ENCODE assay signal across 21 cellular contexts in the genomic region with DNA sequence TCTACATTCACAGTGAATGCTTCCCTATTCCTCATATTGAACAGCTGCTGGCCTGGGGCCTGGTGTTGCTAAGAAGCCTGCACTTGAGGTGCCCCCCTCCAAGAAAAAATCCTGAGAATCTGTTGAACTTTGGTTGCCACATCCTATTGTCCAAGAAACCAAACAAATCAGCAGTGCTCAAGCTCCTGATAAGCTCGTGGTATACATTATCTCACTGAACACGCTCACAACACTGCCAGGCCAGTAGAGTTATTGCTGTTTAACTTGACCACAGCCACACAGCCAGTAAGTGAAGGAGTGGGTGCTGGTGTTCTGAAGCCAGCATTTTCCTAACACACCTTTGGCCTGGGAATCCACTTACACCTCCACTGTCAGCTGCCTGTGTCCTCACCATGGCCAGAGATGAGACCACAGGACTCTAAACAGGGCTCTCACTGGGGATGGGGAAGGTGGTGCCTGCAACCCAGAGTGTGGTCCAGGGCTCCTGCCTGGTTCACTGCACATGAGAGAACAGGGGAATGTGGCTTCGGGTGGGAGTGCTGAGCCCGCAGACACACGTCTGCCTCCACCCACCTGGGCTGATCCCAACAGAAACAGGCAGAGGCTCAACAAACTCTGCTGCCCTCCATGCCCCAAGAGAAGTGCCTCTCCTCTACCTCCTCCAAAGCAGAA. TPM values are rescaled to one million over a fixed set of nuclear protein-coding genes. Genes with fewer than 3 reads are reported as not detected.
A peak's percentile ranks its signal among the peaks of the same experiment; 100 is the strongest.
DNase-seq lines count a peak whose midpoint lies in the region; ATAC-seq, FAIRE-seq and TF ChIP-seq lines count a peak whose summit lies in the region.
"Had no signal": no experiment of that assay in that cellular context is flagged by ENCODE, and none has a peak within 500 bp of the region (broad histone marks: within the 10 kb centered on the region; RNA-seq: fewer than 3 reads in every experiment).

No MANE protein-coding gene starts in this region.

- FAIRE-seq in HepG2 (lab: Jason Lieb, UNC): no peak

- H3K27ac ChIP-seq in HepG2 (ENCODE audit: extremely low read length, insufficient read depth, low read length) (no peak overlapping the region), right lobe of liver (no peak overlapping the region), MM.1S (ENCODE audit: low read length) (no peak overlapping the region)
- H3K27ac ChIP-seq: body of pancreas, colonic mucosa had no signal

- H3K4me2 ChIP-seq in HepG2 (ENCODE audit: low read depth, low read length) (0 out of 2 replicates have a peak overlapping the region, but pooled peaks have one; percentile 10), MM.1S (ENCODE audit: low read depth, low read length) (no peak overlapping the region)

- H3K27me3 ChIP-seq in HepG2 (ENCODE audit: control insufficient read depth in 1 of 2, insufficient read depth in 2 of 2, low read length in 2 of 2): no peaks in the 10 kb centered on the region
- no peaks in the 10 kb centered on the region for H3K27me3 ChIP-seq in right lobe of liver
- no peaks in the 10 kb centered on the region for H3K27me3 ChIP-seq in MM.1S (replicated peaks; ENCODE audit: insufficient read depth, low read length)
- H3K27me3 ChIP-seq: body of pancreas, colonic mucosa had no signal

- H3K4me3 ChIP-seq in HepG2 (replicated peaks in 1 of 3; ENCODE audit: insufficient read depth in 1 of 3, low read depth in 2 of 3, low read length in 3 of 3) (no peak overlapping the region), right lobe of liver (no peak overlapping the region), fibroblast of villous mesenchyme (ENCODE audit: low read depth, low read length) (no peak overlapping the region), MM.1S (ENCODE audit: low read length) (no peak overlapping the region)
- H3K4me3 ChIP-seq: body of pancreas, colonic mucosa, HAP-1 had no signal

- CTCF ChIA-PET in HepG2 (lab: Yijun Ruan, JAX; ENCODE audit: low intra/inter-chr PET ratio, low total read pairs): no interaction called here

- no TSS peak for BruUV-seq in HepG2 (replicated peaks; lab: Mats Ljungman, UMichigan)

- H3K4me1 ChIP-seq in HepG2 (ENCODE audit: insufficient read depth, low read length) (peaks cover 98% of the 10 kb centered on the region), right lobe of liver (peaks cover 0 to 45% (median 10%) of the 10 kb centered on the region in 4 donors), MM.1S (ENCODE audit: low read length) (no peaks in the 10 kb centered on the region)
- H3K4me1 ChIP-seq: colonic mucosa, HAP-1 had no signal

- POLR2A ChIA-PET in HepG2 (lab: Yijun Ruan, JAX): interaction anchor here (1.2 to 1.3 kb wide), 2 partner anchors 21 to 57 kb away, joined by 3 to 5 read pairs; no protein-coding TSS in a partner anchor

- no peak overlapping the region for H2AFZ ChIP-seq in HepG2 (ENCODE audit: low read length)
- H2AFZ ChIP-seq in MM.1S (ENCODE audit: low read length): no peak overlapping the region

- ATAC-seq in HepG2 (no peak), right lobe of liver (no peak), GM21360 (IDR thresholded peaks at IDR 0.05; ENCODE audit: unreplicated experiment) (no peak), HG03521 (IDR thresholded peaks at IDR 0.05; ENCODE audit: unreplicated experiment) (no peak)
- ATAC-seq: natural killer cell; stimulated activated naive CD8-positive, alpha-beta T cell treated with anti-CD3 and anti-CD28 coated beads, Interleukin-15, Interleukin-2, amounts not matched to agents 100 U/mL and 50 U/mL, for 24 hours had no signal

- intact Hi-C loops in HepG2 (cut with micrococcal nuclease; ENCODE audit: unreplicated experiment): no loop called here
- intact Hi-C loops in right lobe of liver (cut with DNase I): no loop called here

- H3F3A ChIP-seq in MM.1S (ENCODE audit: insufficient read depth, low read length): no peaks in the 10 kb centered on the region

- 61% methylated on average over 3 of the region's 5 CpGs for WGBS in HepG2 (ENCODE audit: low lambda C conversion rate)
- WGBS in right lobe of liver (ENCODE audit: insufficient coverage, low coverage, low lambda C conversion rate, missing lambda C conversion rate): 33% methylated on average over 2 of the region's 5 CpGs

- TF ChIP-seq CTCF in HepG2 (CRISPR knock-in tag; IDR thresholded peaks at IDR 0.05) (no peak), right lobe of liver (IDR thresholded peaks at IDR 0.05) (no peak), fibroblast of villous mesenchyme (IDR thresholded peaks at IDR 0.05; ENCODE audit: insufficient read depth, low read depth, low read length) (no peak), MM.1S (IDR thresholded peaks at IDR 0.05; ENCODE audit: low read length) (no peak)

- no peaks in the 10 kb centered on the region for H3K9me3 ChIP-seq in HepG2 (ENCODE audit: low read length)
- no peaks in the 10 kb centered on the region for H3K9me3 ChIP-seq in right lobe of liver
- H3K9me3 ChIP-seq in MM.1S (replicated peaks; ENCODE audit: insufficient read depth, low read length): no peaks in the 10 kb centered on the region
- H3K9me3 ChIP-seq: body of pancreas, colonic mucosa, HAP-1 had no signal

- in situ Hi-C loops in HepG2 (cut with HindIII; ENCODE audit: extremely low pct_ligation_motif_present, low pct_unique_long_range_greater_than_20kb): no loop called here

- TF ChIP-seq POLR2A in HepG2 (IDR thresholded peaks at IDR 0.05; ENCODE audit: insufficient read depth in 1 of 2, low read depth in 2 of 2, low read length in 2 of 2): no peak
- TF ChIP-seq POLR2A in right lobe of liver (IDR thresholded peaks at IDR 0.05): no peak

- peaks cover 40% of the 10 kb centered on the region for H3K79me2 ChIP-seq in HepG2 (ENCODE audit: insufficient read depth, low read length)
- H3K79me2 ChIP-seq in MM.1S (ENCODE audit: low read length): no peaks in the 10 kb centered on the region

- H3K36me3 ChIP-seq in HepG2 (replicated peaks in 1 of 2; ENCODE audit: control insufficient read depth in 1 of 2, insufficient read depth in 2 of 2, low read length in 2 of 2) (peaks cover 0 to 5% of the 10 kb centered on the region in 2 experiments; a peak in 1 of 5 replicates), right lobe of liver (no peaks in the 10 kb centered on the region), MM.1S (replicated peaks; ENCODE audit: insufficient read depth, low read length) (no peaks in the 10 kb centered on the region)
- H3K36me3 ChIP-seq: colonic mucosa, HAP-1 had no signal

- no peaks in the 10 kb centered on the region for H3K9me2 ChIP-seq in MM.1S (replicated peaks; ENCODE audit: insufficient read depth, low read length)

- no peak for TF ChIP-seq RAD21 in HepG2 (CRISPR knock-in tag; IDR thresholded peaks at IDR 0.05)

- DNase-seq in HepG2 (ENCODE audit: low spot score) (no peak), right lobe of liver (no peak), NCI-H510A treated with DMSO at 0.1 percent for 48 hours (lab: John Stamatoyannopoulos, UW) (peak; percentile 96), fibroblast of villous mesenchyme (ENCODE audit: low read depth) (peak; percentile 6), MM.1S (no peak), OCI-M2 (lab: John Stamatoyannopoulos, UW; ENCODE audit: unreplicated experiment) (no peak)
- DNase-seq: activated CD4-positive, alpha-beta T cell treated with anti-CD3 and anti-CD28 coated beads for 4 hours; activated naive CD4-positive, alpha-beta T cell treated with anti-CD3 and anti-CD28 coated beads, Interleukin-2, amount 10 ng/mL, durations not matched to agents 7 days and 5 days; body of pancreas; CD8-positive, alpha-beta memory T cell; colonic mucosa; mammary epithelial cell; natural killer cell; NCI-H2171 treated with DMSO at 0.1 percent for 48 hours; stimulated activated CD4-positive, alpha-beta T cell treated with anti-CD3 and anti-CD28 coated beads, Interleukin-15, amount 100 ng/mL, for 24 hours; stimulated activated naive CD8-positive, alpha-beta T cell treated with anti-CD3 and anti-CD28 coated beads, Interleukin-15, Interleukin-2, amounts not matched to agents 100 U/mL and 50 U/mL, for 24 hours; T-helper 9 cell had no signal

- TF ChIP-seq EP300 in HepG2 (IDR thresholded peaks at IDR 0.05; ENCODE audit: low read depth in 2 of 2, low read length in 2 of 2) (no peak), HepG2 (CRISPR knock-in tag; IDR thresholded peaks at IDR 0.05; ENCODE audit: borderline replicate concordance) (no peak)

- H3K9ac ChIP-seq in HepG2 (ENCODE audit: insufficient read depth, low read depth, low read length): no peak overlapping the region
- H3K9ac ChIP-seq in MM.1S (ENCODE audit: low read length): no peak overlapping the region

- no peaks in the 10 kb centered on the region for H4K20me1 ChIP-seq in HepG2 (ENCODE audit: insufficient read depth, low read length)
- no peaks in the 10 kb centered on the region for H4K20me1 ChIP-seq in MM.1S (ENCODE audit: insufficient read depth, low read length)

TF ChIP-seq in HepG2, 621 proteins besides CTCF, POLR2A, EP300 and RAD21 (continues in another document):
- TF ChIP-seq ZNF235 (CRISPR knock-in tag; IDR thresholded peaks at IDR 0.05; ENCODE audit: borderline replicate concordance): no peak
- no peak for TF ChIP-seq SOX6 (IDR thresholded peaks at IDR 0.05)
- TF ChIP-seq SOX6 (CRISPR knock-in tag; IDR thresholded peaks at IDR 0.05): peak; percentile 52

RNA-seq across cellular contexts. Expression of gene DDC, which starts 6.7 kb away (rescaled TPM):
- total RNA-seq in HepG2 (2016; rRNA removed; fragmentation: Illumina TruSeq; extraction: Trizol) (93.3 and 126 TPM in 2 replicates), right lobe of liver (10 to 100 TPM; 37.9 to 75.7 (median 45.2) TPM), fibroblast of villous mesenchyme (not detected in 2 replicates)
- 23.4 and 29.3 TPM in 2 replicates for total RNA-seq in HepG2 (2016; cell fraction: cytosol; rRNA removed; fragmentation: Illumina TruSeq; extraction: Trizol; ENCODE audit: low read depth)
- 98.6 and 126 TPM in 2 replicates for total RNA-seq in HepG2 (2016; cell fraction: insoluble cytoplasmic fraction; rRNA removed; fragmentation: Illumina TruSeq; extraction: Trizol)
- total RNA-seq in HepG2 (2016; cell fraction: membrane; rRNA removed; fragmentation: Illumina TruSeq; extraction: Trizol): 43.9 and 45.3 TPM in 2 replicates
- 63.9 and 66.7 TPM in 2 replicates for total RNA-seq in HepG2 (2016; cell fraction: nucleus; rRNA removed; fragmentation: Illumina TruSeq; extraction: Trizol)
- 10.1 and 11.7 TPM in 2 replicates for polyA plus RNA-seq in HepG2 (2011; rRNA removed)
- polyA plus RNA-seq in HepG2 (2011; cell fraction: cytosol; rRNA removed): 10.8 and 11.7 TPM in 2 replicates
- polyA plus RNA-seq in HepG2 (2011; cell fraction: nucleus; rRNA removed): 7.3 and 9.2 TPM in 2 replicates
- 25.0 and 51.6 TPM in 2 replicates for polyA plus RNA-seq in HepG2 (2012)
- 17.2 and 21.3 TPM in 2 replicates for polyA plus RNA-seq in HepG2 (2016; cell fraction: cytosol; fragmentation: Illumina TruSeq; extraction: Trizol; ENCODE audit: low read depth)
- 93.5 and 100 TPM in 2 replicates for polyA plus RNA-seq in HepG2 (2016; cell fraction: insoluble cytoplasmic fraction; fragmentation: Illumina TruSeq; extraction: Trizol; ENCODE audit: low read depth)
- 22.3 and 29.4 TPM in 2 replicates for polyA plus RNA-seq in HepG2 (2016; cell fraction: membrane; fragmentation: Illumina TruSeq; extraction: Trizol; ENCODE audit: low read depth)
- polyA plus RNA-seq in HepG2 (2016; cell fraction: nucleus; fragmentation: Illumina TruSeq; extraction: Trizol; ENCODE audit: insufficient read depth, low read depth): 62.4 and 68.1 TPM in 2 replicates
- 14.2 TPM in 1 of 2 replicates, not detected in the other for polyA minus RNA-seq in HepG2 (2011; rRNA and poly(A)+ RNA removed; ENCODE audit: low replicate concordance)
- polyA minus RNA-seq in HepG2 (2011; cell fraction: cytosol; rRNA and poly(A)+ RNA removed): 6.2 and 7.7 TPM in 2 replicates
- 10.3 and 12.4 TPM in 2 replicates for polyA minus RNA-seq in HepG2 (2011; cell fraction: nucleus; rRNA and poly(A)+ RNA removed)
- total RNA-seq: CD8-positive, alpha-beta memory T cell; mammary epithelial cell; natural killer cell; SK-MEL-5 had no signal
- polyA plus RNA-seq: CD8-positive, alpha-beta memory T cell; mammary epithelial cell had no signal

Comparison
In these comparisons a context has a peak if more than half of its experiments do, and no peak if none do; other contexts are left out.
1. DNase-seq: peak in NCI-H510A treated with DMSO at 0.1 percent for 48 hours (single experiment) and fibroblast of villous mesenchyme (single experiment); none in HepG2 (single experiment), right lobe of liver (0 of 3), MM.1S (single experiment) and OCI-M2 (single experiment).
2. RNA of gene DDC, which starts 6.7 kb away (total RNA-seq): 23.4 to 126 TPM in HepG2 and 37.9 to 75.7 TPM in right lobe of liver; not detected in fibroblast of villous mesenchyme; every median in the first group is over 10 times any median in the second.